12 cellular contexts compared by ENCODE assay signal in the genomic region with DNA sequence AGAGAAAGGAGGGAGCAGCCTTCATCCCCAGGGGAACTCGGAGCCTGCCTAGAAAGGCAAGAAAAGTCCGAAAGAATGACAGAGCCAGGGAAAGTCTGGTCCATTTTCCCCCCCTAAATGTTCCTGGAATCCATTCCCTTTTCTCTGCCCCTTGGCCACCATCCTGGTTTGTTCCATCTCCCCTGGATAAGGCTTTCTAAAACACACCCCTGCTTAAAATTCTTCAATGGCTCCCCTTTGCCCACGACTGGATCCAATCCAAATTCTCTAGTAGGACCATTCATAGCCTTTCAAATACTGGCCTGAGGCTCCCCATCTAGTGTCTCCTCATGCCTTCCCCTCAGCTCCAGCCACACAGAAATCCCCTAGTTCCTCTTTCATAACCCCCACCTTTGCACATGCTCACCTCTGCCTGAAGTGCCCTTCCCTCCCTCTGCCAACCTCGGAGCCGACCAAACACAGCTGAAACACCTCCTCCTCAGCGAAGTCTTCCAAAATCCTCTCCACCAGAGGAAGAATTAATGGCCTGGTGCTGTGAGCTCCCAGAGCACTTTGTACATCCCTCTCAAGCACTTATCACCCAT.
DNase-seq lines count a peak whose midpoint lies in the region; TF ChIP-seq lines count a peak whose summit lies in the region.
"Had no signal": no experiment of that assay in that cellular context is flagged by ENCODE, and none has a peak within 500 bp of the region (broad histone marks: within the 10 kb centered on the region; RNA-seq: fewer than 3 reads in every experiment).

No MANE protein-coding gene starts in this region.

- no peaks in the 10 kb centered on the region for H3K36me3 ChIP-seq in ectodermal cell (ENCODE audit: control insufficient read depth, insufficient read depth, low read length)
- H3K36me3 ChIP-seq: left ventricle myocardium inferior had no signal

- H3K36me3 Mint-ChIP-seq in IgD-negative memory B cell: peaks cover 2% of the 10 kb centered on the region
- H3K36me3 Mint-ChIP-seq in endothelial cell (ENCODE audit: low read depth, unreplicated experiment): no peaks in the 10 kb centered on the region

- peak overlapping the region; percentile 27 for H3K27ac ChIP-seq in ectodermal cell (ENCODE audit: insufficient read depth, low read depth, low read length, poor library complexity, severe bottlenecking)
- H3K27ac ChIP-seq: body of pancreas, foreskin keratinocyte, left ventricle myocardium inferior had no signal

- no peaks in the 10 kb centered on the region for H3K9me3 ChIP-seq in ectodermal cell (ENCODE audit: control insufficient read depth, low read length)
- H3K9me3 ChIP-seq: body of pancreas, left ventricle myocardium inferior had no signal

- H3K27me3 ChIP-seq in ectodermal cell (ENCODE audit: control insufficient read depth, insufficient read depth, low read length, poor library complexity, severe bottlenecking): peaks cover 18% of the 10 kb centered on the region

- H3K27me3 Mint-ChIP-seq in IgD-negative memory B cell: peaks cover 26% of the 10 kb centered on the region
- peaks cover 14% of the 10 kb centered on the region for H3K27me3 Mint-ChIP-seq in endothelial cell (ENCODE audit: unreplicated experiment)

- H3K27ac Mint-ChIP-seq in IgD-negative memory B cell (peak overlapping the region; percentile 47 to 90 (median 63)), endothelial cell (ENCODE audit: unreplicated experiment) (no peak overlapping the region)

- H3K4me3 Mint-ChIP-seq in IgD-negative memory B cell (peak overlapping the region in 3 of 4 donors; percentile 9 to 90 (median 79)), endothelial cell (ENCODE audit: unreplicated experiment) (no peak overlapping the region)

- no peak overlapping the region for H3K4me3 ChIP-seq in ectodermal cell (ENCODE audit: insufficient read depth, low read depth, low read length)
- H3K4me3 ChIP-seq: body of pancreas, left ventricle myocardium inferior had no signal

- H3K4me1 Mint-ChIP-seq in IgD-negative memory B cell: peaks cover 7 to 26% (median 16%) of the 10 kb centered on the region in 3 donors
- no peaks in the 10 kb centered on the region for H3K4me1 Mint-ChIP-seq in endothelial cell (ENCODE audit: unreplicated experiment)

- peaks cover 0 to 2% (median 0%) of the 10 kb centered on the region in 3 donors for H3K9me3 Mint-ChIP-seq in IgD-negative memory B cell
- H3K9me3 Mint-ChIP-seq in endothelial cell (ENCODE audit: unreplicated experiment): no peaks in the 10 kb centered on the region

- WGBS in ectodermal cell, 2 experiments: 77 to 82% methylated on average over 6 of the region's 6 CpGs

- DNase-seq in DMS79 treated with DMSO at 0.1 percent for 48 hours (lab: John Stamatoyannopoulos, UW): peak; percentile 66
- DNase-seq in GM20000 (ENCODE audit: low spot score): peak; percentile 56
- no peak for DNase-seq in dermis blood vessel endothelial cell
- no peak for DNase-seq in activated CD4-positive, CD25-positive, alpha-beta regulatory T cell (lab: John Stamatoyannopoulos, UW)
- DNase-seq in DMS 273 (lab: John Stamatoyannopoulos, UW; ENCODE audit: unreplicated experiment): no peak
- DNase-seq in endothelial cell (ENCODE audit: low spot score): no peak
- DNase-seq: foreskin keratinocyte, T-helper 2 cell had no signal

- peaks cover 14% of the 10 kb centered on the region for H3K4me1 ChIP-seq in ectodermal cell (ENCODE audit: control insufficient read depth, insufficient read depth, low read length)
- H3K4me1 ChIP-seq: body of pancreas, foreskin keratinocyte had no signal

- TF ChIP-seq CTCF in GM20000 (IDR thresholded peaks at IDR 0.05; ENCODE audit: extremely low read depth, missing control alignments) (no peak), endothelial cell (IDR thresholded peaks at IDR 0.05; ENCODE audit: unreplicated experiment) (no peak)

Comparison
In these comparisons a context has a peak if more than half of its experiments do, and no peak if none do; other contexts are left out.
1. DNase-seq: peak in DMS79 treated with DMSO at 0.1 percent for 48 hours (single experiment) and GM20000 (single experiment); none in dermis blood vessel endothelial cell (single experiment), activated CD4-positive, CD25-positive, alpha-beta regulatory T cell (0 of 4), DMS 273 (single experiment) and endothelial cell (single experiment).